ENCODE assay signal across 23 cellular contexts in the genomic region with DNA sequence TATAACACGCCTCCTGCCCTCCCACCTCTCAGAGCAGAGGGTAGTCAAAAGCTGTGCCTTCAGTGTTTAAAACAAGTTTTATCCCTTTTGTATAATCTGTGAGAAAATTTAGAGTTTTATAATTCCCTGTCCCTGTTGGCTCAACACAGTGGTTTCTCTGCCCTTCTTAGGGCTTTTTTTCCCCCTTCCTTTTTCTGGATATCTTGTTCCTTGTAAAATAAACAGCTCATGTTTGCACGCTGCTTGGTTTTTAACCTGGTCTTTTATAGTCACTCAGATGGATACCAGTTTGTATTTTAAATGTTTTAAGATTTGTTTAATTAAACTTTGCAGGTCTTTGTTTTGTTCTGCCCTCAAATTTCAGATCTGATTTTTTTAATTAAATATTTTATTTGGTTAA. TPM values are rescaled to one million over a fixed set of nuclear protein-coding genes. Genes with fewer than 3 reads are reported as not detected.
A peak's percentile ranks its signal among the peaks of the same experiment; 100 is the strongest.
DNase-seq lines count a peak whose midpoint lies in the region; ATAC-seq, FAIRE-seq and TF ChIP-seq lines count a peak whose summit lies in the region.
"Had no signal": no experiment of that assay in that cellular context is flagged by ENCODE, and none has a peak within 500 bp of the region (broad histone marks: within the 10 kb centered on the region; RNA-seq: fewer than 3 reads in every experiment).

No MANE protein-coding gene starts in this region.

- peak overlapping the region in 1 of 2 experiments; percentile 58; a peak in 3 of 6 replicates for H3K27ac ChIP-seq in A549
- H3K27ac ChIP-seq in SJCRH30 = peak overlapping the region; percentile 47; the same call in 1 of the 2 replicates
- H3K27ac ChIP-seq in left lung = peak overlapping the region; percentile 60 to 75
- H3K27ac ChIP-seq in stomach = peak overlapping the region; percentile 61 to 89 (median 84)
- H3K27ac ChIP-seq in spleen = no peak overlapping the region

- peak overlapping the region; percentile 77; the same call in 2 of the 3 replicates for H3K4me2 ChIP-seq in A549

- intact Hi-C loops in left lung (cut with DNase I) = no loop called here
- intact Hi-C loops in stomach (cut with DNase I; ENCODE audit: low total_unique reads) = no loop called here
- intact Hi-C loops in spleen (cut with DNase I; ENCODE audit: low total_unique reads) = no loop called here
- intact Hi-C loops in lower leg skin (cut with DNase I; ENCODE audit: low total_unique reads) = no loop called here

- 87% methylated on average over 2 of the region's 2 CpGs for WGBS in A549 (ENCODE audit: missing lambda C conversion rate)
- 24 to 41% (median 29%) methylated on average over 2 of the region's 2 CpGs for WGBS in stomach, 5 donors
- 65 to 90% (median 83%) methylated on average over 2 of the region's 2 CpGs for WGBS in spleen, 5 donors
- 91 to 93% methylated on average over 2 of the region's 2 CpGs for WGBS in lower leg skin, 2 donors

- DNase-seq in A549 (ENCODE audit: low read depth in 1 of 2, low spot score in 1 of 2) = no peak
- no peak for DNase-seq in SJCRH30
- DNase-seq in left lung = no peak
- DNase-seq in stomach = no peak
- no peak for DNase-seq in spleen
- no peak for DNase-seq in MG63
- DNase-seq in ureter (ENCODE audit: low spot score) = no peak
- no peak for DNase-seq in lower leg skin (ENCODE audit: low spot score in 2 of 2)
- DNase-seq: AML-193; Calu3; CD4-positive, CD25-positive, alpha-beta regulatory T cell; DMS79 treated with DMSO at 0.1 percent for 48 hours; GOT3; HFFc6; NCI-H1048; NCI-H1694; NCI-H345; NCI-H69 had no signal

- TF ChIP-seq RAD21 in A549 (conservative IDR thresholded peaks at IDR 0.05 in 1 of 2, IDR thresholded peaks at IDR 0.05 in 1 of 2) = no peak

- TF ChIP-seq CTCF in A549 (IDR thresholded peaks at IDR 0.05) = no peak
- TF ChIP-seq CTCF in left lung (IDR thresholded peaks at IDR 0.05) = no peak
- TF ChIP-seq CTCF in stomach (IDR thresholded peaks at IDR 0.05) = no peak
- TF ChIP-seq CTCF in spleen (IDR thresholded peaks at IDR 0.05 in 8 of 11, conservative IDR thresholded peaks at IDR 0.05 in 3 of 11) = no peak
- no peak for TF ChIP-seq CTCF in lower leg skin (IDR thresholded peaks at IDR 0.05)

- no peak for ATAC-seq in A549
- no peak for ATAC-seq in left lung
- ATAC-seq: Right ventricle myocardium inferior had no signal

- FAIRE-seq in A549 (lab: Jason Lieb, UNC) = no peak
- FAIRE-seq: G401.6, GM12891, GM19239, HTR-8/SVneo had no signal

- H3K9me3 ChIP-seq in A549 (no peaks in the 10 kb centered on the region), SJCRH30 (replicated peaks) (no peaks in the 10 kb centered on the region), left lung (no peaks in the 10 kb centered on the region), stomach (no peaks in the 10 kb centered on the region), spleen (no peaks in the 10 kb centered on the region), MG63 (no peaks in the 10 kb centered on the region)

- TF ChIP-seq POLR2A in A549 (IDR thresholded peaks at IDR 0.05; ENCODE audit: low read length) = no peak
- no peak for TF ChIP-seq POLR2A in stomach (IDR thresholded peaks at IDR 0.05)
- no peak for TF ChIP-seq POLR2A in spleen (IDR thresholded peaks at IDR 0.05)
- TF ChIP-seq POLR2A in lower leg skin (IDR thresholded peaks at IDR 0.05) = no peak

- H3K4me3 ChIP-seq in A549 (no peak overlapping the region), SJCRH30 (no peak overlapping the region), left lung (no peak overlapping the region), stomach (no peak overlapping the region), spleen (no peak overlapping the region), MG63 (no peak overlapping the region), lower leg skin (ENCODE audit: low read depth, poor library complexity, severe bottlenecking) (no peak overlapping the region)

- H3K4me1 ChIP-seq in A549 (peaks cover 52% of the 10 kb centered on the region), SJCRH30 (peaks cover 33% of the 10 kb centered on the region), left lung (peaks cover 7 to 47% of the 10 kb centered on the region in 2 donors), stomach (peaks cover 28 to 59% (median 46%) of the 10 kb centered on the region in 4 donors), spleen (no peaks in the 10 kb centered on the region)

- no peak for TF ChIP-seq EP300 in A549 (IDR thresholded peaks at IDR 0.05)
- no peak for TF ChIP-seq EP300 in stomach (IDR thresholded peaks at IDR 0.05)

- CTCF ChIA-PET in A549 (lab: Yijun Ruan, JAX) = no interaction called here

- H3K36me3 ChIP-seq in SJCRH30 = no peaks in the 10 kb centered on the region
- no peaks in the 10 kb centered on the region for H3K36me3 ChIP-seq in left lung
- H3K36me3 ChIP-seq in stomach = no peaks in the 10 kb centered on the region
- no peaks in the 10 kb centered on the region for H3K36me3 ChIP-seq in spleen
- no peaks in the 10 kb centered on the region for H3K36me3 ChIP-seq in MG63

- H3K27me3 ChIP-seq in SJCRH30 = no peaks in the 10 kb centered on the region
- H3K27me3 ChIP-seq in left lung = no peaks in the 10 kb centered on the region
- H3K27me3 ChIP-seq in stomach = no peaks in the 10 kb centered on the region
- no peaks in the 10 kb centered on the region for H3K27me3 ChIP-seq in spleen (replicated peaks in 1 of 7)
- H3K27me3 ChIP-seq in MG63 = no peaks in the 10 kb centered on the region

- POLR2A ChIA-PET in A549 (lab: Yijun Ruan, JAX) = no interaction called here

TF ChIP-seq in A549, 52 proteins besides CTCF, POLR2A, EP300 and RAD21 (continues in another document):
- TF ChIP-seq CBX2 (IDR thresholded peaks at IDR 0.05; ENCODE audit: borderline replicate concordance, low read depth) (no peak), FOSL2 (IDR thresholded peaks at IDR 0.05) (no peak), FOSL2 (CRISPR knock-in tag; IDR thresholded peaks at IDR 0.05) (no peak), NR3C1 (IDR thresholded peaks at IDR 0.05) (no peak), NFE2L2 (conservative IDR thresholded peaks at IDR 0.05; ENCODE audit: low read length) (no peak), MAZ (IDR thresholded peaks at IDR 0.05; ENCODE audit: borderline replicate concordance, low read depth, low read length) (no peak), POLR2AphosphoS2 (conservative IDR thresholded peaks at IDR 0.05; ENCODE audit: low read length) (no peak), HOXA7 (CRISPR knock-in tag; IDR thresholded peaks at IDR 0.05) (no peak), HEYL (CRISPR knock-in tag; IDR thresholded peaks at IDR 0.05) (no peak), JUNB (IDR thresholded peaks at IDR 0.05) (no peak), TP53 (CRISPR knock-in tag; IDR thresholded peaks at IDR 0.05) (no peak)
- TF ChIP-seq, protein P1, sequence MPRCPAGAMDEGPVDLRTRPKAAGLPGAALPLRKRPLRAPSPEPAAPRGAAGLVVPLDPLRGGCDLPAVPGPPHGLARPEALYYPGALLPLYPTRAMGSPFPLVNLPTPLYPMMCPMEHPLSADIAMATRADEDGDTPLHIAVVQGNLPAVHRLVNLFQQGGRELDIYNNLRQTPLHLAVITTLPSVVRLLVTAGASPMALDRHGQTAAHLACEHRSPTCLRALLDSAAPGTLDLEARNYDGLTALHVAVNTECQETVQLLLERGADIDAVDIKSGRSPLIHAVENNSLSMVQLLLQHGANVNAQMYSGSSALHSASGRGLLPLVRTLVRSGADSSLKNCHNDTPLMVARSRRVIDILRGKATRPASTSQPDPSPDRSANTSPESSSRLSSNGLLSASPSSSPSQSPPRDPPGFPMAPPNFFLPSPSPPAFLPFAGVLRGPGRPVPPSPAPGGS (IDR thresholded peaks at IDR 0.05) = no peak

RNA-seq across cellular contexts. Expression of a gene that starts 26.7 kb away (rescaled TPM):
- polyA plus RNA-seq in A549 (2011; rRNA removed) = 49.8 and 54.1 TPM in 2 replicates
- 4.9 and 6.3 TPM in 2 replicates for polyA plus RNA-seq in A549 (2012; cell fraction: cytosol; rRNA removed)
- polyA plus RNA-seq in A549 (2012; cell fraction: nucleus; rRNA removed) = 3.3 and 4.7 TPM in 2 replicates
- 10.7 to 12.7 TPM (median 11.4 TPM) in 3 replicates for polyA plus RNA-seq in A549 (2017; fragmentation: RNase III; extraction: RNeasy Plus Mini Kit Qiagen cat#74134 plus additional on column Dnase treatment)
- polyA minus RNA-seq in A549 (2011; rRNA and poly(A)+ RNA removed) = 58.5 and 62.7 TPM in 2 replicates
- 36.1 and 36.6 TPM in 2 replicates for total RNA-seq in SJCRH30 (2014; rRNA removed; shearing (Covaris generic))
- total RNA-seq in left lung = 100 to 1,000 TPM in 1 of 2 donors, 10 to 100 TPM in 1; 85.7 to 124 TPM
- 10 to 100 TPM; 17.5 to 81.9 (median 52.3) TPM for total RNA-seq in stomach
- 10 to 100 TPM in 1 of 3 donors, 1 to 10 TPM in 2; 4.4 to 12.5 (median 7.3) TPM for polyA plus RNA-seq in stomach
- 10 to 100 TPM in 1 of 7 donors, 1 to 10 TPM in 5, under 1 TPM in 1; 0.60 to 10.6 (median 3.3) TPM for total RNA-seq in spleen
- 1 to 10 TPM; 1.8 to 3.0 (median 1.8) TPM for polyA plus RNA-seq in spleen
- total RNA-seq in MG63 (2014; rRNA removed; shearing (Covaris generic); ENCODE audit: low replicate concordance) = 0.74 and 2.1 TPM in 2 replicates
- total RNA-seq in ureter = 52.8 TPM
- total RNA-seq in lower leg skin = 100 to 1,000 TPM in 1 of 4 donors, 10 to 100 TPM in 3; 71.0 to 102 (median 89.6) TPM

RNA-seq across cellular contexts. Expression of a gene that starts 40.7 kb away (rescaled TPM):
- polyA plus RNA-seq in A549 (2011; rRNA removed) (55.8 and 62.6 TPM in 2 replicates), A549 (2017; fragmentation: RNase III; extraction: RNeasy Plus Mini Kit Qiagen cat#74134 plus additional on column Dnase treatment) (45.8 to 51.5 TPM (median 46.8 TPM) in 3 replicates), stomach (10 to 100 TPM in 2 of 3 donors, 1 to 10 TPM in 1; 7.5 to 12.4 (median 11.4) TPM), spleen (10 to 100 TPM; 11.1 to 19.6 (median 16.6) TPM)
- polyA plus RNA-seq in A549 (2012; cell fraction: cytosol; rRNA removed) = 16.8 and 19.3 TPM in 2 replicates
- 9.0 and 12.7 TPM in 2 replicates for polyA plus RNA-seq in A549 (2012; cell fraction: nucleus; rRNA removed)
- polyA minus RNA-seq in A549 (2011; rRNA and poly(A)+ RNA removed) = 23.6 and 25.4 TPM in 2 replicates
- 99.2 and 109 TPM in 2 replicates for total RNA-seq in SJCRH30 (2014; rRNA removed; shearing (Covaris generic))
- total RNA-seq in left lung (10 to 100 TPM; 30.6 to 36.0 TPM), stomach (10 to 100 TPM in 3 of 5 donors, 1 to 10 TPM in 2; 4.7 to 55.1 (median 17.4) TPM), spleen (10 to 100 TPM; 20.8 to 37.1 (median 28.6) TPM), ureter (39.3 TPM), lower leg skin (10 to 100 TPM in 3 of 4 donors, 1 to 10 TPM in 1; 4.3 to 14.5 (median 13.3) TPM)
- 31.8 and 42.5 TPM in 2 replicates for total RNA-seq in MG63 (2014; rRNA removed; shearing (Covaris generic); ENCODE audit: low replicate concordance)

Comparison
In these comparisons a context has a peak if more than half of its experiments do, and no peak if none do; other contexts are left out.
1. H3K27ac ChIP-seq: peak in SJCRH30 (single experiment), left lung (2 of 2) and stomach (5 of 5); none in spleen (0 of 8).